In genomic region chr17:78550464-78550863, GRCh38 we compare ENCODE assay signal across 23 cellular contexts. TPM values are rescaled to one million over a fixed set of nuclear protein-coding genes. Genes with fewer than 3 reads are reported as not detected.
"Had no signal": no experiment of that assay in that cellular context is flagged by ENCODE, and none has a peak within 500 bp of the region (broad histone marks: within the 10 kb centered on the region; RNA-seq: fewer than 3 reads in every experiment).

No MANE protein-coding gene starts in this region.

- H3K27ac ChIP-seq: colonic mucosa, epithelial cell of prostate, esophagus squamous epithelium, gastrocnemius medialis, heart right ventricle, left lung, lower lobe of right lung had no signal

- H3K27me3 ChIP-seq: colonic mucosa, esophagus squamous epithelium, heart right ventricle, left lung had no signal

- DNase-seq: colonic mucosa; cortex of kidney; effector CD8-positive, alpha-beta T cell; effector memory CD8-positive, alpha-beta T cell; endodermal cell; erythroblast; esophagus squamous epithelium; foreskin fibroblast; foreskin melanocyte; gastrocnemius medialis; glutamatergic neuron; head of caudate nucleus; heart right ventricle; hippocampal formation; left cardiac atrium; left lung; left ventricle myocardium superior; lower lobe of right lung; mesenchymal stem cell; mucosa of descending colon had no signal

- H3K9me3 ChIP-seq: colonic mucosa, esophagus squamous epithelium, gastrocnemius medialis, lower lobe of right lung, mucosa of descending colon had no signal

- ATAC-seq: effector memory CD8-positive, alpha-beta T cell; gastrocnemius medialis; heart right ventricle; left cardiac atrium; left lung; left ventricle myocardium superior; lower lobe of right lung; mucosa of descending colon had no signal

- H3K36me3 ChIP-seq: colonic mucosa, esophagus squamous epithelium, gastrocnemius medialis, heart right ventricle, left lung, lower lobe of right lung had no signal

- H3K4me1 ChIP-seq: colonic mucosa, esophagus squamous epithelium, gastrocnemius medialis, heart right ventricle, left lung, lower lobe of right lung had no signal

- H3K4me3 ChIP-seq: colonic mucosa, esophagus squamous epithelium, gastrocnemius medialis, heart right ventricle, left lung, lower lobe of right lung, mucosa of descending colon had no signal

RNA-seq across cellular contexts. Expression of gene DNAH17, which starts 26.7 kb away (rescaled TPM):
- total RNA-seq: glomerular endothelial cell, left ventricle myocardium superior, myocyte had no signal
